In genomic region chr19:47106819-47107200, GRCh38 we compare ENCODE assay signal across 10 cellular contexts. TPM values are rescaled to one million over a fixed set of nuclear protein-coding genes. Genes with fewer than 3 reads are reported as not detected.
DNase-seq lines count a peak whose midpoint lies in the region; ATAC-seq, FAIRE-seq and TF ChIP-seq lines count a peak whose summit lies in the region.
"Had no signal": no experiment of that assay in that cellular context is flagged by ENCODE, and none has a peak within 500 bp of the region (broad histone marks: within the 10 kb centered on the region; RNA-seq: fewer than 3 reads in every experiment).

No MANE protein-coding gene starts in this region.

- peaks cover 3% of the 10 kb centered on the region for H3K9me1 ChIP-seq in K562 (ENCODE audit: control insufficient read depth, insufficient read depth, low read length)

- BruUV-seq in K562 (replicated peaks; lab: Mats Ljungman, UMichigan) = no TSS peak

- H2AFZ ChIP-seq in K562 (ENCODE audit: low read depth, low read length) = no peak overlapping the region

- H3K27me3 ChIP-seq in K562 (ENCODE audit: control insufficient read depth in 2 of 2, insufficient read depth in 2 of 2, low read length in 2 of 2) (no peaks in the 10 kb centered on the region), lung (ENCODE audit: control insufficient read depth, insufficient read depth) (no peaks in the 10 kb centered on the region), thyroid gland (no peaks in the 10 kb centered on the region)

- H3K9me3 ChIP-seq in K562 (replicated peaks; ENCODE audit: control insufficient read depth, insufficient read depth, low read depth, low read length) = no peaks in the 10 kb centered on the region
- no peaks in the 10 kb centered on the region for H3K9me3 ChIP-seq in lung (ENCODE audit: control insufficient read depth in 2 of 2, insufficient read depth in 1 of 2, low read length in 1 of 2)
- no peaks in the 10 kb centered on the region for H3K9me3 ChIP-seq in thyroid gland

- H3K79me2 ChIP-seq in K562 (ENCODE audit: control insufficient read depth, insufficient read depth, low read length) = peaks cover 95% of the 10 kb centered on the region

- H3K4me1 ChIP-seq in K562 (replicated peaks in 1 of 2; ENCODE audit: control insufficient read depth in 2 of 2, insufficient read depth in 2 of 2, low read length in 2 of 2) (peaks cover 3 to 43% of the 10 kb centered on the region in 2 experiments), lung (ENCODE audit: control insufficient read depth in 2 of 2, insufficient read depth in 2 of 2, low read length in 2 of 2) (peaks cover 3 to 27% of the 10 kb centered on the region in 2 donors), thyroid gland (peaks cover 60 to 64% of the 10 kb centered on the region in 2 donors)

- 21% methylated on average over 2 of the region's 2 CpGs for WGBS in K562 (ENCODE audit: insufficient coverage, low coverage, missing lambda C conversion rate)
- WGBS in lung, 2 donors = 81 to 87% methylated on average over 2 of the region's 2 CpGs
- WGBS in thyroid gland, 2 donors = 70 to 75% methylated on average over 2 of the region's 2 CpGs

- TF ChIP-seq CTCF in K562 (IDR thresholded peaks at IDR 0.05 in 2 of 3, conservative IDR thresholded peaks at IDR 0.05 in 1 of 3; ENCODE audit: insufficient read depth in 2 of 3, low read depth in 1 of 3, low read length in 3 of 3) (no peak), lung (IDR thresholded peaks at IDR 0.05; ENCODE audit: control extremely low read depth, extremely low read depth) (no peak), thyroid gland (IDR thresholded peaks at IDR 0.05) (no peak)

- DNase-seq in activated CD4-positive, alpha-beta T cell treated with anti-CD3 and anti-CD28 coated beads for 36 hours = no peak
- no peak for DNase-seq in activated CD4-positive, alpha-beta T cell treated with anti-CD3 and anti-CD28 coated beads, Interleukin-2, amount 50 U/mL, for 4 hours
- DNase-seq in K562 (ENCODE audit: extremely low read depth in 1 of 4, low spot score in 3 of 4) (peak in 3 of 4 experiments; percentile 17 to 53 (median 23)), lung (ENCODE audit: low spot score) (no peak), thyroid gland (no peak), DMS153 treated with DMSO at 0.1 percent for 48 hours (lab: John Stamatoyannopoulos, UW; ENCODE audit: unreplicated experiment) (no peak), NCI-H2227 treated with DMSO at 0.1 percent for 48 hours (lab: John Stamatoyannopoulos, UW) (no peak)
- DNase-seq in activated CD8-positive, alpha-beta memory T cell treated with anti-CD3 and anti-CD28 coated beads, Interleukin-2, amount 50 U/mL, for 4 hours = no peak

- intact Hi-C loops in activated CD4-positive, alpha-beta T cell treated with anti-CD3 and anti-CD28 coated beads for 36 hours (cut with DNase I, micrococcal nuclease) = loop anchor here (1.0 kb wide), 2 partner anchors 12 to 28 kb away; no protein-coding TSS in a partner anchor
- intact Hi-C loops in K562 (cut with micrococcal nuclease) = no loop called here
- intact Hi-C loops in thyroid gland (cut with DNase I) = no loop called here

- H4K20me1 ChIP-seq in K562 (replicated peaks; ENCODE audit: control insufficient read depth, insufficient read depth, low read length) = no peaks in the 10 kb centered on the region

- H3K27ac ChIP-seq in K562 (ENCODE audit: extremely low read depth, low read depth, low read length) (peak overlapping the region; percentile 96), lung (ENCODE audit: low read depth in 1 of 2, low read length in 1 of 2) (peak overlapping the region; percentile 27 to 79), thyroid gland (peak overlapping the region; percentile 17 to 100 (median 40))

- no peak for ATAC-seq in activated CD4-positive, alpha-beta T cell treated with anti-CD3 and anti-CD28 coated beads for 36 hours
- ATAC-seq in K562 (peak; percentile 14), lung (ENCODE audit: insufficient read depth, low FRiP score) (no peak)

- H3K4me3 Mint-ChIP-seq in activated CD4-positive, alpha-beta T cell treated with anti-CD3 and anti-CD28 coated beads for 36 hours = peak overlapping the region; percentile 93

- CTCF ChIA-PET in activated CD4-positive, alpha-beta T cell treated with anti-CD3 and anti-CD28 coated beads for 36 hours (lab: Charles Lee) = interaction anchor here (1.0 to 1.8 kb wide), 5 partner anchors 8 to 94 kb away, joined by 3 to 7 read pairs (median 3); no protein-coding TSS in a partner anchor
- CTCF ChIA-PET in K562 (lab: Yijun Ruan, JAX; ENCODE audit: low intra/inter-chr PET ratio) = no interaction called here

- H3K36me3 Mint-ChIP-seq in activated CD4-positive, alpha-beta T cell treated with anti-CD3 and anti-CD28 coated beads for 36 hours (ENCODE audit: low read depth) = peaks cover 70% of the 10 kb centered on the region

- peak; percentile 70 for FAIRE-seq in K562 (lab: Jason Lieb, UNC)
- FAIRE-seq: frontal cortex, TTC549 had no signal

- peaks cover 63% of the 10 kb centered on the region for H3K4me1 Mint-ChIP-seq in activated CD4-positive, alpha-beta T cell treated with anti-CD3 and anti-CD28 coated beads for 36 hours

- peak overlapping the region; percentile 100 for H3K27ac Mint-ChIP-seq in activated CD4-positive, alpha-beta T cell treated with anti-CD3 and anti-CD28 coated beads for 36 hours

- H3K4me3 ChIP-seq in K562 = no peak overlapping the region
- no peak overlapping the region for H3K4me3 ChIP-seq in lung
- H3K4me3 ChIP-seq in thyroid gland (replicated peaks in 1 of 3) = no peak overlapping the region

- H3K36me3 ChIP-seq in K562 (ENCODE audit: control insufficient read depth, insufficient read depth, low read length) = peaks cover 59% of the 10 kb centered on the region
- H3K36me3 ChIP-seq in lung (ENCODE audit: control insufficient read depth in 2 of 2, insufficient read depth in 2 of 2, low read length in 2 of 2) = no peaks in the 10 kb centered on the region
- no peaks in the 10 kb centered on the region for H3K36me3 ChIP-seq in thyroid gland

- TF ChIP-seq POLR2A in K562 (conservative IDR thresholded peaks at IDR 0.05) (no peak), thyroid gland (IDR thresholded peaks at IDR 0.05) (no peak)

- in situ Hi-C loops in K562 (cut with MboI) = no loop called here

- no peaks in the 10 kb centered on the region for H3K27me3 Mint-ChIP-seq in activated CD4-positive, alpha-beta T cell treated with anti-CD3 and anti-CD28 coated beads for 36 hours

- H3K9me3 Mint-ChIP-seq in activated CD4-positive, alpha-beta T cell treated with anti-CD3 and anti-CD28 coated beads for 36 hours (ENCODE audit: low read depth) = no peaks in the 10 kb centered on the region

- no peak for TF ChIP-seq EP300 in K562 (IDR thresholded peaks at IDR 0.05; ENCODE audit: low read length)

- peak overlapping the region; percentile 53 to 99; a peak in 3 of 4 replicates for H3K9ac ChIP-seq in K562 (ENCODE audit: insufficient read depth in 1 of 2, low read depth in 2 of 2, low read length in 2 of 2)

- H3K4me2 ChIP-seq in K562 (ENCODE audit: insufficient read depth, low read length) = peak overlapping the region; percentile 72

- POLR2A ChIA-PET in activated CD4-positive, alpha-beta T cell treated with anti-CD3 and anti-CD28 coated beads for 36 hours (lab: Charles Lee) = no interaction called here
- POLR2A ChIA-PET in K562 (lab: Yijun Ruan, JAX) = interaction anchor here (0.6 to 2.3 kb wide), 9 partner anchors 9 to 247 kb away, joined by 3 to 13 read pairs (median 3); no protein-coding TSS in a partner anchor

- TF ChIP-seq RAD21 in K562 (CRISPR knock-in tag; conservative IDR thresholded peaks at IDR 0.05 in 1 of 2, IDR thresholded peaks at IDR 0.05 in 1 of 2) = no peak

RNA-seq across cellular contexts. Expression of gene ZC3H4, which starts 6.8 kb away (rescaled TPM):
- total RNA-seq in activated CD4-positive, alpha-beta T cell treated with anti-CD3 and anti-CD28 coated beads for 36 hours = 100 to 1,000 TPM in 1 of 2 experiments, 10 to 100 TPM in 1; 88.6 to 128 TPM
- 66.1 and 83.6 TPM in 2 replicates for total RNA-seq in K562 (2011; cell fraction: chromatin; rRNA removed; ENCODE audit: low replicate concordance)
- 24.1 and 34.0 TPM in 2 replicates for total RNA-seq in K562 (2011; cell fraction: nucleolus; rRNA removed)
- 30.9 TPM in 2 replicates for total RNA-seq in K562 (2011; cell fraction: nucleoplasm; rRNA removed)
- total RNA-seq in K562 (2014; rRNA removed) (18.3 and 26.0 TPM in 2 replicates), K562 (2014; rRNA removed; fragmentation: Illumina TruSeq; extraction: Trizol) (19.6 and 24.1 TPM in 2 replicates), K562 (2015; rRNA removed; fragmentation: Illumina TruSeq; extraction: Trizol) (13.2 and 19.1 TPM in 2 replicates), K562 (2021) (59.5 and 75.6 TPM in 2 replicates), lung (10 to 100 TPM; 19.4 to 51.6 TPM), thyroid gland (10 to 100 TPM; 19.1 to 36.7 (median 31.3) TPM)
- polyA plus RNA-seq in K562 (2011; rRNA removed) (4.0 and 5.3 TPM in 2 replicates), K562 (2014; fragmentation: Illumina TruSeq; extraction: Trizol) (33.5 and 33.7 TPM in 2 replicates), K562 (2014; fragmentation: Nextera tagmentation; extraction: Ambion mirVana) (1 to 10 TPM; 2.2 to 8.0 TPM), K562 (2014; rRNA removed) (14.4 and 17.6 TPM in 2 replicates), lung (10 to 100 TPM; 12.2 to 13.1 TPM)
- 2.2 and 3.7 TPM in 2 replicates for polyA plus RNA-seq in K562 (2011; cell fraction: cytosol; rRNA removed)
- polyA plus RNA-seq in K562 (2011; cell fraction: nucleus; rRNA removed) = 14.1 and 22.9 TPM in 2 replicates
- polyA plus RNA-seq in K562 (2012) = 11.1 and 39.1 TPM in 2 replicates
- polyA minus RNA-seq in K562 (2011; rRNA and poly(A)+ RNA removed) = 14.0 and 14.6 TPM in 2 replicates
- polyA minus RNA-seq in K562 (2011; cell fraction: cytosol; rRNA and poly(A)+ RNA removed) = 23.3 and 31.7 TPM in 2 replicates
- polyA minus RNA-seq in K562 (2011; cell fraction: nucleus; rRNA and poly(A)+ RNA removed) = 7.5 and 15.8 TPM in 2 replicates

RNA-seq across cellular contexts. Expression of gene SAE1, which starts 23.8 kb away (rescaled TPM):
- total RNA-seq in activated CD4-positive, alpha-beta T cell treated with anti-CD3 and anti-CD28 coated beads for 36 hours = 100 to 1,000 TPM; 143 to 156 TPM
- total RNA-seq in K562 (2011; cell fraction: chromatin; rRNA removed; ENCODE audit: low replicate concordance) = 86.7 and 121 TPM in 2 replicates
- 37.9 and 42.4 TPM in 2 replicates for total RNA-seq in K562 (2011; cell fraction: nucleolus; rRNA removed)
- total RNA-seq in K562 (2011; cell fraction: nucleoplasm; rRNA removed) = 54.9 and 55.4 TPM in 2 replicates
- total RNA-seq in K562 (2014; rRNA removed) (194 and 213 TPM in 2 replicates), K562 (2014; rRNA removed; fragmentation: Illumina TruSeq; extraction: Trizol) (215 and 244 TPM in 2 replicates), K562 (2015; rRNA removed; fragmentation: Illumina TruSeq; extraction: Trizol) (220 and 231 TPM in 2 replicates), K562 (2021) (205 and 217 TPM in 2 replicates), lung (10 to 100 TPM; 55.9 TPM), thyroid gland (100 to 1,000 TPM in 3 of 4 donors, 10 to 100 TPM in 1; 79.5 to 119 (median 103) TPM)
- polyA plus RNA-seq in K562 (2011; rRNA removed) (199 and 297 TPM in 2 replicates), K562 (2014; fragmentation: Illumina TruSeq; extraction: Trizol) (293 and 299 TPM in 2 replicates), K562 (2014; fragmentation: Nextera tagmentation; extraction: Ambion mirVana) (100 to 1,000 TPM in 1 of 2 experiments, 10 to 100 TPM in 1; 82.8 to 133 TPM), K562 (2014; rRNA removed) (250 and 273 TPM in 2 replicates), lung (10 to 100 TPM; 28.6 to 58.1 TPM)
- polyA plus RNA-seq in K562 (2011; cell fraction: cytosol; rRNA removed) = 175 and 205 TPM in 2 replicates
- 41.2 and 60.5 TPM in 2 replicates for polyA plus RNA-seq in K562 (2011; cell fraction: nucleus; rRNA removed)
- polyA plus RNA-seq in K562 (2012) = 207 and 215 TPM in 2 replicates
- 138 and 156 TPM in 2 replicates for polyA minus RNA-seq in K562 (2011; rRNA and poly(A)+ RNA removed)
- 63.5 and 64.3 TPM in 2 replicates for polyA minus RNA-seq in K562 (2011; cell fraction: cytosol; rRNA and poly(A)+ RNA removed)
- polyA minus RNA-seq in K562 (2011; cell fraction: nucleus; rRNA and poly(A)+ RNA removed) = 11.0 and 20.4 TPM in 2 replicates

RNA-seq across cellular contexts. Expression of gene TMEM160, which starts 58.4 kb away (rescaled TPM):
- total RNA-seq in activated CD4-positive, alpha-beta T cell treated with anti-CD3 and anti-CD28 coated beads for 36 hours = 10 to 100 TPM; 16.3 to 52.7 TPM
- 1.5 and 6.1 TPM in 2 replicates for total RNA-seq in K562 (2011; cell fraction: chromatin; rRNA removed; ENCODE audit: low replicate concordance)
- total RNA-seq in K562 (2011; cell fraction: nucleolus; rRNA removed) = 30.7 and 31.5 TPM in 2 replicates
- 10.5 and 11.2 TPM in 2 replicates for total RNA-seq in K562 (2011; cell fraction: nucleoplasm; rRNA removed)
- total RNA-seq in K562 (2014; rRNA removed) (95.2 and 166 TPM in 2 replicates), K562 (2014; rRNA removed; fragmentation: Illumina TruSeq; extraction: Trizol) (0.64 and 2.4 TPM in 2 replicates), K562 (2015; rRNA removed; fragmentation: Illumina TruSeq; extraction: Trizol) (2.4 and 4.4 TPM in 2 replicates), K562 (2021) (77.6 and 79.5 TPM in 2 replicates), lung (10 to 100 TPM; 12.4 to 42.4 TPM), thyroid gland (100 to 1,000 TPM in 1 of 4 donors, 10 to 100 TPM in 3; 45.1 to 100 (median 67.2) TPM)
- polyA plus RNA-seq in K562 (2011; rRNA removed) (8.7 and 14.0 TPM in 2 replicates), K562 (2014; fragmentation: Illumina TruSeq; extraction: Trizol) (1.4 TPM in 1 of 2 replicates, not detected in the other), K562 (2014; fragmentation: Nextera tagmentation; extraction: Ambion mirVana) (under 1 TPM; 0.10 to 0.25 TPM), K562 (2014; rRNA removed) (85.9 and 90.7 TPM in 2 replicates), lung (10 to 100 TPM; 10.1 to 54.4 TPM)
- polyA plus RNA-seq in K562 (2011; cell fraction: cytosol; rRNA removed) = 44.0 and 160 TPM in 2 replicates
- polyA plus RNA-seq in K562 (2011; cell fraction: nucleus; rRNA removed) = 12.9 and 22.9 TPM in 2 replicates
- polyA plus RNA-seq in K562 (2012) = 30.2 and 35.3 TPM in 2 replicates
- polyA minus RNA-seq in K562 (2011; rRNA and poly(A)+ RNA removed) = 0.69 and 0.74 TPM in 2 replicates
- 9.9 and 19.5 TPM in 2 replicates for polyA minus RNA-seq in K562 (2011; cell fraction: cytosol; rRNA and poly(A)+ RNA removed)
- polyA minus RNA-seq in K562 (2011; cell fraction: nucleus; rRNA and poly(A)+ RNA removed) = 7.0 and 7.9 TPM in 2 replicates

Comparison
In these comparisons a context has a peak if more than half of its experiments do, and no peak if none do; other contexts are left out.
1. DNase-seq: peak in K562 (3 of 4); none in activated CD4-positive, alpha-beta T cell treated with anti-CD3 and anti-CD28 coated beads for 36 hours (single experiment), activated CD4-positive, alpha-beta T cell treated with anti-CD3 and anti-CD28 coated beads, Interleukin-2, amount 50 U/mL, for 4 hours (0 of 2), lung (single experiment), thyroid gland (0 of 2), DMS153 treated with DMSO at 0.1 percent for 48 hours (single experiment), NCI-H2227 treated with DMSO at 0.1 percent for 48 hours (single experiment) and activated CD8-positive, alpha-beta memory T cell treated with anti-CD3 and anti-CD28 coated beads, Interleukin-2, amount 50 U/mL, for 4 hours (single experiment).
2. H3K27ac ChIP-seq: peak in every context shown above with its lines; median percentile 96 in K562; 53 in lung; 40 in thyroid gland.
3. intact Hi-C loops: an anchor here in activated CD4-positive, alpha-beta T cell treated with anti-CD3 and anti-CD28 coated beads for 36 hours (1.0 kb wide); none called in K562 and thyroid gland.